5 cellular contexts compared by ENCODE assay signal in genomic region chr22:28844277-28844676, GRCh38.
DNase-seq lines count a peak whose midpoint lies in the region; ATAC-seq and TF ChIP-seq lines count a peak whose summit lies in the region.
"Not testable (repeated sequence)": the region's sequence is repeated elsewhere in the genome, so short reads cannot be mapped to it uniquely, and the experiment has no call there.

No MANE protein-coding gene starts in this region.

- H3K4me3 Mint-ChIP-seq in activated naive CD4-positive, alpha-beta T cell treated with anti-CD3 and anti-CD28 coated beads, Interleukin-2, amount 50 U/mL, for 24 hours; stimulated activated naive B cell treated with anti-CD40 and anti-IgM and Interleukin-4, amounts not matched to agents 10 μg/mL and 1 μg/mL and 100 μg/mL, for 72 hours; stimulated activated naive CD8-positive, alpha-beta T cell treated with anti-CD3 and anti-CD28 coated beads, Interleukin-15, Interleukin-2, amounts not matched to agents 100 ng/mL and 50 ng/mL, for 24 hours: not testable (repeated sequence)

- ATAC-seq in stimulated activated naive B cell treated with anti-CD40 and anti-IgM and Interleukin-4, amounts not matched to agents 10 μg/mL and 1 μg/mL and 100 μg/mL, for 72 hours (replicated peaks): not testable (repeated sequence)

- not testable (repeated sequence) for H3K4me1 Mint-ChIP-seq in activated naive CD4-positive, alpha-beta T cell treated with anti-CD3 and anti-CD28 coated beads, Interleukin-2, amount 50 U/mL, for 24 hours; stimulated activated naive B cell treated with anti-CD40 and anti-IgM and Interleukin-4, amounts not matched to agents 10 μg/mL and 1 μg/mL and 100 μg/mL, for 72 hours; stimulated activated naive CD8-positive, alpha-beta T cell treated with anti-CD3 and anti-CD28 coated beads, Interleukin-15, Interleukin-2, amounts not matched to agents 100 ng/mL and 50 ng/mL, for 24 hours (ENCODE audit: low read depth)

- not testable (repeated sequence) for H3K9me3 Mint-ChIP-seq in activated naive CD4-positive, alpha-beta T cell treated with anti-CD3 and anti-CD28 coated beads, Interleukin-2, amount 50 U/mL, for 24 hours; stimulated activated naive B cell treated with anti-CD40 and anti-IgM and Interleukin-4, amounts not matched to agents 10 μg/mL and 1 μg/mL and 100 μg/mL, for 72 hours; stimulated activated naive CD8-positive, alpha-beta T cell treated with anti-CD3 and anti-CD28 coated beads, Interleukin-15, Interleukin-2, amounts not matched to agents 100 ng/mL and 50 ng/mL, for 24 hours

- CTCF ChIA-PET in HEK293 (lab: Yijun Ruan, JAX): interaction anchor here (0.8 kb wide), 1 partner anchor 196 kb away, joined by 3 read pairs; no protein-coding TSS in a partner anchor

- not testable (repeated sequence) for H3K9me3 ChIP-seq in HEK293 (ENCODE audit: control insufficient read depth, insufficient read depth, low read depth, low read length); neutrophil

- TF ChIP-seq CTCF in HEK293 (tag by site-specific recombination; IDR thresholded peaks at IDR 0.05); neutrophil (IDR thresholded peaks at IDR 0.05): not testable (repeated sequence)

- H3K27me3 ChIP-seq in neutrophil: not testable (repeated sequence)

- H3K27ac Mint-ChIP-seq in activated naive CD4-positive, alpha-beta T cell treated with anti-CD3 and anti-CD28 coated beads, Interleukin-2, amount 50 U/mL, for 24 hours: peak overlapping the region; percentile 26
- H3K27ac Mint-ChIP-seq in stimulated activated naive B cell treated with anti-CD40 and anti-IgM and Interleukin-4, amounts not matched to agents 10 μg/mL and 1 μg/mL and 100 μg/mL, for 72 hours: peak overlapping the region; percentile 1
- H3K27ac Mint-ChIP-seq in stimulated activated naive CD8-positive, alpha-beta T cell treated with anti-CD3 and anti-CD28 coated beads, Interleukin-15, Interleukin-2, amounts not matched to agents 100 ng/mL and 50 ng/mL, for 24 hours: peak overlapping the region; percentile 1

- not testable (repeated sequence) for DNase-seq in stimulated activated naive B cell treated with anti-CD40 and anti-IgM and Interleukin-4, amounts not matched to agents 10 μg/mL and 1 μg/mL and 100 μg/mL, for 72 hours

- H3K27ac ChIP-seq in HEK293 (ENCODE audit: extremely low read depth, low read depth, low read length): not testable (repeated sequence)
- peak overlapping the region; percentile 67 for H3K27ac ChIP-seq in neutrophil

- H3K4me1 ChIP-seq in HEK293 (ENCODE audit: control insufficient read depth, insufficient read depth, low read length): not testable (repeated sequence)
- peaks cover 12 to 22% of the 10 kb centered on the region in 2 experiments for H3K4me1 ChIP-seq in neutrophil (ENCODE audit: control insufficient read depth in 1 of 2, insufficient read depth in 1 of 2, low read depth in 1 of 2, low read length in 1 of 2)

- H3K27me3 Mint-ChIP-seq in activated naive CD4-positive, alpha-beta T cell treated with anti-CD3 and anti-CD28 coated beads, Interleukin-2, amount 50 U/mL, for 24 hours; stimulated activated naive B cell treated with anti-CD40 and anti-IgM and Interleukin-4, amounts not matched to agents 10 μg/mL and 1 μg/mL and 100 μg/mL, for 72 hours; stimulated activated naive CD8-positive, alpha-beta T cell treated with anti-CD3 and anti-CD28 coated beads, Interleukin-15, Interleukin-2, amounts not matched to agents 100 ng/mL and 50 ng/mL, for 24 hours: not testable (repeated sequence)

- not testable (repeated sequence) for H3K4me3 ChIP-seq in HEK293 (ENCODE audit: low read depth, low read length); neutrophil (ENCODE audit: low read depth in 1 of 2, low read length in 1 of 2)

- not testable (repeated sequence) for H3K36me3 Mint-ChIP-seq in activated naive CD4-positive, alpha-beta T cell treated with anti-CD3 and anti-CD28 coated beads, Interleukin-2, amount 50 U/mL, for 24 hours; stimulated activated naive B cell treated with anti-CD40 and anti-IgM and Interleukin-4, amounts not matched to agents 10 μg/mL and 1 μg/mL and 100 μg/mL, for 72 hours; stimulated activated naive CD8-positive, alpha-beta T cell treated with anti-CD3 and anti-CD28 coated beads, Interleukin-15, Interleukin-2, amounts not matched to agents 100 ng/mL and 50 ng/mL, for 24 hours (ENCODE audit: low read depth)

- POLR2A ChIA-PET in HEK293 (lab: Yijun Ruan, JAX): interaction anchor here (0.7 kb wide), 1 partner anchor 337 kb away, joined by 3 read pairs; no protein-coding TSS in a partner anchor

- H3K36me3 ChIP-seq in HEK293 (ENCODE audit: control insufficient read depth in 2 of 2, insufficient read depth in 1 of 2, low read length in 2 of 2); neutrophil: not testable (repeated sequence)

TF ChIP-seq in HEK293, 187 proteins besides CTCF, POLR2A, EP300 and RAD21:
- peak; percentile 92 for TF ChIP-seq ZNF513 (tag by site-specific recombination; IDR thresholded peaks at IDR 0.05)
